9 cellular contexts compared by ENCODE assay signal in genomic region chr1:172499636-172500141, GRCh38. TPM values are rescaled to one million over a fixed set of nuclear protein-coding genes. Genes with fewer than 3 reads are reported as not detected.
DNase-seq lines count a peak whose midpoint lies in the region; ATAC-seq, FAIRE-seq and TF ChIP-seq lines count a peak whose summit lies in the region.
"Had no signal": no experiment of that assay in that cellular context is flagged by ENCODE, and none has a peak within 500 bp of the region (broad histone marks: within the 10 kb centered on the region; RNA-seq: fewer than 3 reads in every experiment).

No MANE protein-coding gene starts in this region.

- H3K36me3 Mint-ChIP-seq in astrocyte (ENCODE audit: low read depth, unreplicated experiment): no peaks in the 10 kb centered on the region

- no peaks in the 10 kb centered on the region for H3K36me3 ChIP-seq in astrocyte (ENCODE audit: insufficient read depth, low read length)
- H3K36me3 ChIP-seq in lower lobe of right lung: no peaks in the 10 kb centered on the region

- H3K27ac Mint-ChIP-seq in astrocyte (ENCODE audit: unreplicated experiment): no peak overlapping the region

- H2AFZ ChIP-seq in astrocyte (ENCODE audit: low read depth, low read length): no peak overlapping the region

- no peak overlapping the region for H3K4me3 Mint-ChIP-seq in astrocyte (ENCODE audit: unreplicated experiment)

- H3K9ac ChIP-seq in astrocyte (ENCODE audit: low read length): no peak overlapping the region

- peak; percentile 80 to 85 for ATAC-seq in lower lobe of right lung

- no peak overlapping the region for H3K4me2 ChIP-seq in astrocyte (ENCODE audit: low read length)

- H3K9me3 ChIP-seq in astrocyte (ENCODE audit: insufficient read depth, low read depth, low read length): no peaks in the 10 kb centered on the region
- H3K9me3 ChIP-seq in lower lobe of right lung: no peaks in the 10 kb centered on the region

- no peaks in the 10 kb centered on the region for H4K20me1 ChIP-seq in astrocyte (ENCODE audit: insufficient read depth, low read length)

- DNase-seq in Daoy (ENCODE audit: low read depth): peak; percentile 52
- peak; percentile 65 for DNase-seq in HT1080 (ENCODE audit: low read depth)
- DNase-seq in astrocyte (ENCODE audit: low read depth): peak; percentile 20
- peak; percentile 54 for DNase-seq in lower lobe of right lung
- no peak for DNase-seq in ecto neural progenitor cell (ENCODE audit: low spot score)
- no peak for DNase-seq in amniotic stem cell (lab: John Stamatoyannopoulos, UW)
- no peak for DNase-seq in AG20443 (ENCODE audit: low spot score)
- DNase-seq in NCI-H1694 treated with DMSO at 0.1 percent for 48 hours (lab: John Stamatoyannopoulos, UW): no peak
- DNase-seq: NCI-H82 had no signal

- peaks cover 9% of the 10 kb centered on the region for H3K4me1 Mint-ChIP-seq in astrocyte (ENCODE audit: low read depth, unreplicated experiment)

- H3K9me3 Mint-ChIP-seq in astrocyte (ENCODE audit: unreplicated experiment): no peaks in the 10 kb centered on the region

- no peak overlapping the region for H3K27ac ChIP-seq in astrocyte (ENCODE audit: low read depth, low read length)
- H3K27ac ChIP-seq in lower lobe of right lung: no peak overlapping the region

- no peak for FAIRE-seq in astrocyte (lab: Jason Lieb, UNC)

- peaks cover 2% of the 10 kb centered on the region for H3K27me3 Mint-ChIP-seq in astrocyte (ENCODE audit: low read depth, unreplicated experiment)

- TF ChIP-seq CTCF in astrocyte (IDR thresholded peaks at IDR 0.05; ENCODE audit: insufficient read depth, low read depth, low read length): no peak
- TF ChIP-seq CTCF in lower lobe of right lung (IDR thresholded peaks at IDR 0.05): no peak

- H3K4me3 ChIP-seq in astrocyte (ENCODE audit: insufficient read depth, low read depth, low read length) (no peak overlapping the region), lower lobe of right lung (no peak overlapping the region)

- H3K27me3 ChIP-seq in astrocyte (ENCODE audit: insufficient read depth, low read length): no peaks in the 10 kb centered on the region
- H3K27me3 ChIP-seq in lower lobe of right lung (ENCODE audit: low read depth): no peaks in the 10 kb centered on the region

- no peaks in the 10 kb centered on the region for H3K79me2 ChIP-seq in astrocyte (ENCODE audit: insufficient read depth, low read length)

- H3K4me1 ChIP-seq in astrocyte (ENCODE audit: insufficient read depth, low read length): peaks cover 8% of the 10 kb centered on the region
- no peaks in the 10 kb centered on the region for H3K4me1 ChIP-seq in lower lobe of right lung

- intact Hi-C loops in lower lobe of right lung (cut with DNase I): no loop called here

RNA-seq across cellular contexts. Expression of gene SUCO, which starts 33.3 kb away (rescaled TPM):
- 26.8 and 27.2 TPM in 2 replicates for total RNA-seq in Daoy (2014; rRNA removed; shearing (Covaris generic))
- total RNA-seq in HT1080 (2014; rRNA removed; shearing (Covaris generic)): 14.0 and 16.2 TPM in 2 replicates
- 18.9 and 23.6 TPM in 2 replicates for polyA plus RNA-seq in HT1080 (2015; cell fraction: cytosol; rRNA removed)
- 31.6 and 34.9 TPM in 2 replicates for polyA plus RNA-seq in HT1080 (2015; cell fraction: nucleus; rRNA removed)
- 55.9 and 63.7 TPM in 2 replicates for total RNA-seq in astrocyte
- total RNA-seq in lower lobe of right lung: 32.5 TPM

RNA-seq across cellular contexts. Expression of gene PIGC, which starts 55.8 kb away (rescaled TPM):
- 23.4 and 25.3 TPM in 2 replicates for total RNA-seq in Daoy (2014; rRNA removed; shearing (Covaris generic))
- total RNA-seq in HT1080 (2014; rRNA removed; shearing (Covaris generic)): 21.5 and 21.9 TPM in 2 replicates
- 34.7 and 38.2 TPM in 2 replicates for polyA plus RNA-seq in HT1080 (2015; cell fraction: cytosol; rRNA removed)
- 27.3 and 29.2 TPM in 2 replicates for polyA plus RNA-seq in HT1080 (2015; cell fraction: nucleus; rRNA removed)
- total RNA-seq in astrocyte (17.8 and 19.5 TPM in 2 replicates), lower lobe of right lung (22.8 TPM)

Comparison
In these comparisons a context has a peak if more than half of its experiments do, and no peak if none do; other contexts are left out.
1. DNase-seq: peak in Daoy (single experiment), HT1080 (single experiment), astrocyte (single experiment) and lower lobe of right lung (single experiment); none in ecto neural progenitor cell (single experiment), amniotic stem cell (single experiment), AG20443 (single experiment) and NCI-H1694 treated with DMSO at 0.1 percent for 48 hours (single experiment).